ENCODE assay signal across 19 cellular contexts in the genomic region with DNA sequence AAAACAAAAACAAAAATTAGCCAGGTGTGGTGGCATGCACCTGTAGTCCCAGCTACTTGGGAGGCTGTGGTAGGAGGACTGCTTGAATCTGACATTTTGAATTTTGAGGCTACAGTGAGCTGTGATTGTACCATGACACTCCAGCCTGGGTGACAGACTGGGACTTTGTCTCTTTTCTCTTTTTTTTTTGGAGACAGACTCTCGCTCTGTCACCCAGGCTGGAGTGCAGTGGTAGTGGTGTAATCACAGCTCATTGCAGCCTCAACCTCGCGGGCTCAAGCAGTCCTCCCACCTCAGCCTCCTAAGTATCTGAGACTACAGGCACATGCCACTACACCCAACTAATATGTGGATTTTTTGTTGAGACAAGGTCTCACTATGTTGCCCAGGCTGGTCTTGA. TPM values are rescaled to one million over a fixed set of nuclear protein-coding genes. Genes with fewer than 3 reads are reported as not detected.
DNase-seq lines count a peak whose midpoint lies in the region; ATAC-seq and FAIRE-seq lines count a peak whose summit lies in the region.
"Had no signal": no experiment of that assay in that cellular context is flagged by ENCODE, and none has a peak within 500 bp of the region (broad histone marks: within the 10 kb centered on the region; RNA-seq: fewer than 3 reads in every experiment).

No MANE protein-coding gene starts in this region.

- peaks cover 0 to 5% of the 10 kb centered on the region in 2 donors for H3K4me1 ChIP-seq in small intestine (ENCODE audit: control insufficient read depth in 2 of 2, insufficient read depth in 1 of 2, low read depth in 1 of 2, low read length in 1 of 2)

- no peak overlapping the region for H3K27ac ChIP-seq in small intestine (ENCODE audit: low read depth in 1 of 2, low read length in 1 of 2)
- H3K27ac ChIP-seq: PC-9 had no signal

- FAIRE-seq in small intestine (lab: Jason Lieb, UNC), result no peak
- FAIRE-seq: GM12878, GM18507 had no signal

- H3K27ac Mint-ChIP-seq in activated naive CD8-positive, alpha-beta T cell, result peak overlapping the region; percentile 74
- no peak overlapping the region for H3K27ac Mint-ChIP-seq in activated naive CD8-positive, alpha-beta T cell treated with anti-CD3 and anti-CD28 coated beads for 36 hours
- peak overlapping the region; percentile 74 to 90 for H3K27ac Mint-ChIP-seq in T-cell
- H3K27ac Mint-ChIP-seq in memory B cell, result peak overlapping the region; percentile 77

- no peak overlapping the region for H3K4me3 ChIP-seq in small intestine (ENCODE audit: low read depth in 1 of 2, low read length in 2 of 2)
- H3K4me3 ChIP-seq: GM12878, MG63, PC-9 had no signal

- H3K4me1 Mint-ChIP-seq in activated naive CD8-positive, alpha-beta T cell (ENCODE audit: low read depth), result peaks cover 82% of the 10 kb centered on the region
- H3K4me1 Mint-ChIP-seq in activated naive CD8-positive, alpha-beta T cell treated with anti-CD3 and anti-CD28 coated beads for 36 hours, result peaks cover 69% of the 10 kb centered on the region
- peaks cover 83 to 87% (median 86%) of the 10 kb centered on the region in 3 donors for H3K4me1 Mint-ChIP-seq in T-cell
- H3K4me1 Mint-ChIP-seq in memory B cell, result peaks cover 52% of the 10 kb centered on the region

- ATAC-seq in T-cell (replicated peaks in 1 of 4) (no peak), memory B cell (ENCODE audit: low read depth) (no peak), HG02981 (IDR thresholded peaks at IDR 0.05; ENCODE audit: unreplicated experiment) (no peak)

- H3K27me3 ChIP-seq in small intestine (ENCODE audit: control insufficient read depth in 2 of 2, insufficient read depth in 2 of 2, low read length in 2 of 2), result no peaks in the 10 kb centered on the region
- H3K27me3 ChIP-seq: BE2C, MG63 had no signal

- no peaks in the 10 kb centered on the region for H3K9me3 Mint-ChIP-seq in activated naive CD8-positive, alpha-beta T cell (ENCODE audit: low read depth)
- peaks cover 6% of the 10 kb centered on the region for H3K9me3 Mint-ChIP-seq in activated naive CD8-positive, alpha-beta T cell treated with anti-CD3 and anti-CD28 coated beads for 36 hours
- H3K9me3 Mint-ChIP-seq in T-cell (no peaks in the 10 kb centered on the region), memory B cell (no peaks in the 10 kb centered on the region)
- H3K9me3 Mint-ChIP-seq: H9 had no signal

- no peak overlapping the region for H3K4me3 Mint-ChIP-seq in activated naive CD8-positive, alpha-beta T cell
- no peak overlapping the region for H3K4me3 Mint-ChIP-seq in activated naive CD8-positive, alpha-beta T cell treated with anti-CD3 and anti-CD28 coated beads for 36 hours
- H3K4me3 Mint-ChIP-seq in T-cell (peak overlapping the region in 1 of 3 donors; percentile 28), memory B cell (no peak overlapping the region)
- H3K4me3 Mint-ChIP-seq: H9 had no signal

- peaks cover 12% of the 10 kb centered on the region for H3K36me3 Mint-ChIP-seq in activated naive CD8-positive, alpha-beta T cell
- H3K36me3 Mint-ChIP-seq in activated naive CD8-positive, alpha-beta T cell treated with anti-CD3 and anti-CD28 coated beads for 36 hours, result peaks cover 64% of the 10 kb centered on the region
- peaks cover 21% of the 10 kb centered on the region for H3K36me3 Mint-ChIP-seq in T-cell
- peaks cover 15% of the 10 kb centered on the region for H3K36me3 Mint-ChIP-seq in memory B cell

- no peak for DNase-seq in activated naive CD8-positive, alpha-beta T cell treated with anti-CD3 and anti-CD28 coated beads for 36 hours
- no peak for DNase-seq in T-cell
- DNase-seq in memory B cell (ENCODE audit: low spot score in 2 of 2), result no peak
- no peak for DNase-seq in small intestine
- no peak for DNase-seq in GOT3 (lab: John Stamatoyannopoulos, UW)
- DNase-seq: ACHN, BE2C, COR-L47, H9, MG63, NCI-H1092 treated with DMSO at 0.1 percent for 48 hours, NCI-H1694, NCI-H345, PC-9 had no signal

- H3K9me3 ChIP-seq in small intestine (ENCODE audit: control insufficient read depth, low read depth), result no peaks in the 10 kb centered on the region
- H3K9me3 ChIP-seq: BE2C, MG63 had no signal

- CTCF ChIA-PET in T-cell (lab: Charles Lee), result interaction anchor here in 1 of 2 donors (1.2 kb wide), 1 partner anchor 10 kb away, joined by 3 read pairs; no protein-coding TSS in a partner anchor

- no peaks in the 10 kb centered on the region for H3K36me3 ChIP-seq in small intestine (ENCODE audit: control insufficient read depth in 2 of 2, insufficient read depth in 2 of 2, low read length in 2 of 2)
- H3K36me3 ChIP-seq: BE2C, MG63 had no signal

- POLR2A ChIA-PET in T-cell (lab: Charles Lee), result no interaction called here

- no peaks in the 10 kb centered on the region for H3K27me3 Mint-ChIP-seq in activated naive CD8-positive, alpha-beta T cell
- no peaks in the 10 kb centered on the region for H3K27me3 Mint-ChIP-seq in activated naive CD8-positive, alpha-beta T cell treated with anti-CD3 and anti-CD28 coated beads for 36 hours
- no peaks in the 10 kb centered on the region for H3K27me3 Mint-ChIP-seq in T-cell
- no peaks in the 10 kb centered on the region for H3K27me3 Mint-ChIP-seq in memory B cell

- WGBS in small intestine, 3 donors, result 97 to 100% (median 98%) methylated on average over 3 of the region's 3 CpGs

RNA-seq across cellular contexts. Expression of a gene that starts 35.6 kb away (rescaled TPM):
- 100 to 1,000 TPM; 118 to 121 TPM for total RNA-seq in activated naive CD8-positive, alpha-beta T cell treated with anti-CD3 and anti-CD28 coated beads for 36 hours
- 100 to 1,000 TPM; 225 to 333 (median 238) TPM for total RNA-seq in T-cell
- polyA plus RNA-seq in small intestine, result 1 to 10 TPM in 2 of 3 donors, under 1 TPM in 1; 0.89 to 2.0 (median 1.4) TPM
- total RNA-seq: G401 had no signal
